ENCODE assay signal across 8 cellular contexts in genomic region chr19:32570081-32570785, GRCh38. TPM values are rescaled to one million over a fixed set of nuclear protein-coding genes. Genes with fewer than 3 reads are reported as not detected.
DNase-seq lines count a peak whose midpoint lies in the region; ATAC-seq and TF ChIP-seq lines count a peak whose summit lies in the region.

No MANE protein-coding gene starts in this region.

- intact Hi-C loops in activated T-helper 1 cell treated with anti-CD3 and anti-CD28 coated beads, Interleukin-12 subunit alpha, Interleukin-12 subunit beta, Interleukin-2, Interleukin-4 antibody, amounts not matched to agents 30 ng/mL and 10 ng/mL and 1 ng/mL, durations not matched to agents 14 hours and 24 hours and 36 hours (cut with micrococcal nuclease): loop anchor here (1.0 kb wide), 2 partner anchors 107 to 230 kb away; no protein-coding TSS in a partner anchor

- no peaks in the 10 kb centered on the region for H4K20me1 ChIP-seq in SU-DHL-6 (ENCODE audit: low read depth, low read length)

- TF ChIP-seq CTCF in SU-DHL-6 (IDR thresholded peaks at IDR 0.05; ENCODE audit: insufficient read depth, low read length, poor library complexity, severe bottlenecking) (peak; percentile 36), brain microvascular endothelial cell (IDR thresholded peaks at IDR 0.05; ENCODE audit: low read depth, low read length, missing control alignments) (peak; percentile 86)

- ATAC-seq in GM19324 (IDR thresholded peaks at IDR 0.05; ENCODE audit: low FRiP score, unreplicated experiment): no peak

- no peaks in the 10 kb centered on the region for H3K9me3 Mint-ChIP-seq in activated T-helper 1 cell treated with anti-CD3 and anti-CD28 coated beads, Interleukin-12 subunit alpha, Interleukin-12 subunit beta, Interleukin-2, Interleukin-4 antibody, amounts not matched to agents 30 ng/mL and 10 ng/mL and 1 ng/mL, durations not matched to agents 14 hours and 24 hours and 36 hours
- no peaks in the 10 kb centered on the region for H3K9me3 Mint-ChIP-seq in immature natural killer cell

- DNase-seq in activated T-helper 1 cell treated with Interleukin-2 at 50 U/mL for 16 hours (ENCODE audit: low read depth) (peak; percentile 13), NCI-H1092 (lab: John Stamatoyannopoulos, UW) (peak; percentile 36), brain microvascular endothelial cell (peak; percentile 61), immature natural killer cell (peak; percentile 52 to 67 (median 64))
- DNase-seq in activated T-helper 1 cell treated with anti-CD3 and anti-CD28 coated beads, Interleukin-12 subunit alpha, Interleukin-12 subunit beta, Interleukin-2, Interleukin-4 antibody, amounts not matched to agents 30 ng/mL and 10 ng/mL and 1 ng/mL, durations not matched to agents 14 hours and 24 hours and 36 hours (ENCODE audit: low spot score): no peak
- peak; percentile 33 to 38 for DNase-seq in stimulated activated CD4-positive, alpha-beta T cell treated with anti-CD3 and anti-CD28 coated beads, Interleukin-2, amount 100 ng/mL, for 24 hours

- H3K27ac Mint-ChIP-seq in activated T-helper 1 cell treated with anti-CD3 and anti-CD28 coated beads, Interleukin-12 subunit alpha, Interleukin-12 subunit beta, Interleukin-2, Interleukin-4 antibody, amounts not matched to agents 30 ng/mL and 10 ng/mL and 1 ng/mL, durations not matched to agents 14 hours and 24 hours and 36 hours: no peak overlapping the region
- H3K27ac Mint-ChIP-seq in immature natural killer cell: peak overlapping the region in 2 of 6 donors; percentile 23 to 28

- no peaks in the 10 kb centered on the region for H3K79me2 ChIP-seq in SU-DHL-6 (ENCODE audit: insufficient read depth, low read length)

- no peaks in the 10 kb centered on the region for H3K36me3 ChIP-seq in SU-DHL-6 (ENCODE audit: low read length)
- no peaks in the 10 kb centered on the region for H3K36me3 ChIP-seq in brain microvascular endothelial cell (replicated peaks)

- H3K27me3 ChIP-seq in SU-DHL-6 (ENCODE audit: low read length) (no peaks in the 10 kb centered on the region), brain microvascular endothelial cell (replicated peaks) (no peaks in the 10 kb centered on the region)

- H3K9ac ChIP-seq in SU-DHL-6 (ENCODE audit: low read length): no peak overlapping the region

- H2AFZ ChIP-seq in SU-DHL-6 (ENCODE audit: low read depth, low read length, severe bottlenecking): no peak overlapping the region

- H3F3A ChIP-seq in SU-DHL-6 (ENCODE audit: insufficient read depth): no peaks in the 10 kb centered on the region

- H3K4me2 ChIP-seq in SU-DHL-6 (ENCODE audit: low read depth, low read length, poor library complexity, severe bottlenecking): no peak overlapping the region

- H3K9me2 ChIP-seq in SU-DHL-6 (replicated peaks; ENCODE audit: insufficient read depth, low read length): no peaks in the 10 kb centered on the region

- no peaks in the 10 kb centered on the region for H3K36me3 Mint-ChIP-seq in activated T-helper 1 cell treated with anti-CD3 and anti-CD28 coated beads, Interleukin-12 subunit alpha, Interleukin-12 subunit beta, Interleukin-2, Interleukin-4 antibody, amounts not matched to agents 30 ng/mL and 10 ng/mL and 1 ng/mL, durations not matched to agents 14 hours and 24 hours and 36 hours (ENCODE audit: low read depth)
- no peaks in the 10 kb centered on the region for H3K36me3 Mint-ChIP-seq in immature natural killer cell

- H3K27ac ChIP-seq in SU-DHL-6 (ENCODE audit: low read depth, low read length): no peak overlapping the region
- no peak overlapping the region for H3K27ac ChIP-seq in brain microvascular endothelial cell

- in situ Hi-C loops in brain microvascular endothelial cell (cut with HindIII; ENCODE audit: low pct_ligation_motif_present, low sequenced_read_pairs): no loop called here

- peaks cover 14% of the 10 kb centered on the region for H3K4me1 Mint-ChIP-seq in activated T-helper 1 cell treated with anti-CD3 and anti-CD28 coated beads, Interleukin-12 subunit alpha, Interleukin-12 subunit beta, Interleukin-2, Interleukin-4 antibody, amounts not matched to agents 30 ng/mL and 10 ng/mL and 1 ng/mL, durations not matched to agents 14 hours and 24 hours and 36 hours (ENCODE audit: low read depth)
- H3K4me1 Mint-ChIP-seq in immature natural killer cell: peaks cover 15 to 21% of the 10 kb centered on the region in 2 donors

- H3K9me3 ChIP-seq in SU-DHL-6 (ENCODE audit: insufficient read depth, low read length): no peaks in the 10 kb centered on the region

- H3K4me3 ChIP-seq in SU-DHL-6 (ENCODE audit: insufficient read depth, low read length, poor library complexity, severe bottlenecking) (no peak overlapping the region), brain microvascular endothelial cell (ENCODE audit: low read depth, low read length) (no peak overlapping the region)

- peaks cover 6% of the 10 kb centered on the region for H3K27me3 Mint-ChIP-seq in activated T-helper 1 cell treated with anti-CD3 and anti-CD28 coated beads, Interleukin-12 subunit alpha, Interleukin-12 subunit beta, Interleukin-2, Interleukin-4 antibody, amounts not matched to agents 30 ng/mL and 10 ng/mL and 1 ng/mL, durations not matched to agents 14 hours and 24 hours and 36 hours (ENCODE audit: insufficient read depth)
- H3K27me3 Mint-ChIP-seq in immature natural killer cell (ENCODE audit: low read depth in 3 of 3): peaks cover 3 to 4% (median 3%) of the 10 kb centered on the region in 3 donors

- H3K4me3 Mint-ChIP-seq in activated T-helper 1 cell treated with anti-CD3 and anti-CD28 coated beads, Interleukin-12 subunit alpha, Interleukin-12 subunit beta, Interleukin-2, Interleukin-4 antibody, amounts not matched to agents 30 ng/mL and 10 ng/mL and 1 ng/mL, durations not matched to agents 14 hours and 24 hours and 36 hours: no peak overlapping the region
- peak overlapping the region in 3 of 5 donors; percentile 16 to 74 (median 48) for H3K4me3 Mint-ChIP-seq in immature natural killer cell

RNA-seq across cellular contexts. Expression of gene PDCD5, which starts 10.8 kb away (rescaled TPM):
- total RNA-seq in activated T-helper 1 cell treated with anti-CD3 and anti-CD28 coated beads, Interleukin-12 subunit alpha, Interleukin-12 subunit beta, Interleukin-2, Interleukin-4 antibody, amounts not matched to agents 30 ng/mL and 10 ng/mL and 1 ng/mL, durations not matched to agents 14 hours and 24 hours and 36 hours: 203 TPM in 2 replicates
- polyA plus RNA-seq in immature natural killer cell: 100 to 1,000 TPM in 1 of 3 donors, 10 to 100 TPM in 2; 89.1 to 128 (median 93.7) TPM
